16 cellular contexts compared by ENCODE assay signal in the genomic region with DNA sequence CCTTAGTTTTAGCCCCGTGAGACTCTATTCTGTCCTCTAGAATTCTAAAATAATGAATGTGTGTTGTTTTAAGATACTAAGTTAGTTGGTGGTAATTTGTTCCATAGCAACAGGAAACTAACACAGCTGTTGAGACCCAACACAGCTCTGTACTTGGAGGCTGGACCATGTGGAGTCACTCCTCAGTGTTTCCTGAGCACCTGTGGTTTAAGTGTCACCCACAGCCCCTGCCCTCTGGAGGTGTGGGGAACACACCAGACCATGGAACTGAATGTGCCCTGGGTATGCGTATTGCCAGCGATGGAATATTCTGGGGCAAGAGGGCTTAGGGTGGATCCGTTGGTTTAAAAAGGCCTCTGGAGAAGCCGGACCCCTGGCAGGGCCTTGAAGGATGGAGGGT. TPM values are rescaled to one million over a fixed set of nuclear protein-coding genes. Genes with fewer than 3 reads are reported as not detected.
A peak's percentile ranks its signal among the peaks of the same experiment; 100 is the strongest.
DNase-seq lines count a peak whose midpoint lies in the region; ATAC-seq and TF ChIP-seq lines count a peak whose summit lies in the region.
"Had no signal": no experiment of that assay in that cellular context is flagged by ENCODE, and none has a peak within 500 bp of the region (broad histone marks: within the 10 kb centered on the region; RNA-seq: fewer than 3 reads in every experiment).

No MANE protein-coding gene starts in this region.

- H3K27ac ChIP-seq in CD8-positive, alpha-beta T cell (ENCODE audit: low read depth, low read length) = no peak overlapping the region
- H3K27ac ChIP-seq in KOPT-K1 (ENCODE audit: low read depth, low read length, poor library complexity, severe bottlenecking) (peak overlapping the region; percentile 65), SJCRH30 (no peak overlapping the region)
- H3K27ac ChIP-seq: right atrium auricular region had no signal

- H3K9me3 Mint-ChIP-seq in CD8-positive, alpha-beta T cell = peaks cover 2% of the 10 kb centered on the region
- H3K9me3 Mint-ChIP-seq in activated T-cell treated with anti-CD3 and anti-CD28 coated beads, Interleukin-2, amount 50 U/mL, for 24 hours = no peaks in the 10 kb centered on the region
- H3K9me3 Mint-ChIP-seq in immature natural killer cell = no peaks in the 10 kb centered on the region

- H3K27ac Mint-ChIP-seq in CD8-positive, alpha-beta T cell = peak overlapping the region; percentile 22
- H3K27ac Mint-ChIP-seq in activated T-cell treated with anti-CD3 and anti-CD28 coated beads, Interleukin-2, amount 50 U/mL, for 24 hours = peak overlapping the region; percentile 47
- peak overlapping the region; percentile 79 to 98 (median 90) for H3K27ac Mint-ChIP-seq in immature natural killer cell

- H3K4me3 ChIP-seq in CD8-positive, alpha-beta T cell (ENCODE audit: low read depth, low read length) = no peak overlapping the region
- H3K4me3 ChIP-seq in SJCRH30 = no peak overlapping the region
- H3K4me3 ChIP-seq: right atrium auricular region had no signal

- no peaks in the 10 kb centered on the region for H3K27me3 Mint-ChIP-seq in CD8-positive, alpha-beta T cell (ENCODE audit: low read depth)
- H3K27me3 Mint-ChIP-seq in activated T-cell treated with anti-CD3 and anti-CD28 coated beads, Interleukin-2, amount 50 U/mL, for 24 hours = no peaks in the 10 kb centered on the region
- peaks cover 25 to 48% (median 32%) of the 10 kb centered on the region in 3 donors for H3K27me3 Mint-ChIP-seq in immature natural killer cell (ENCODE audit: low read depth in 3 of 3)

- CTCF ChIA-PET in CD8-positive, alpha-beta T cell (lab: Charles Lee) = interaction anchor here (0.6 to 3.3 kb wide), 5 partner anchors 12 to 129 kb away, joined by 3 to 16 read pairs (median 5); no protein-coding TSS in a partner anchor

- H3K4me3 Mint-ChIP-seq in CD8-positive, alpha-beta T cell = no peak overlapping the region
- no peak overlapping the region for H3K4me3 Mint-ChIP-seq in activated T-cell treated with anti-CD3 and anti-CD28 coated beads, Interleukin-2, amount 50 U/mL, for 24 hours
- peak overlapping the region; percentile 71 to 77 (median 72) for H3K4me3 Mint-ChIP-seq in immature natural killer cell

- POLR2A ChIA-PET in CD8-positive, alpha-beta T cell (lab: Charles Lee) = interaction anchor here (0.7 to 1.0 kb wide), 2 partner anchors 30 to 32 kb away, joined by 5 to 7 read pairs; no protein-coding TSS in a partner anchor

- H3K4me1 ChIP-seq in CD8-positive, alpha-beta T cell (ENCODE audit: insufficient read depth, low read length) = peaks cover 19% of the 10 kb centered on the region
- H3K4me1 ChIP-seq in SJCRH30 = peaks cover 15% of the 10 kb centered on the region

- no peak for TF ChIP-seq CTCF in CD8-positive, alpha-beta T cell (IDR thresholded peaks at IDR 0.05)

- no peaks in the 10 kb centered on the region for H3K36me3 Mint-ChIP-seq in CD8-positive, alpha-beta T cell
- H3K36me3 Mint-ChIP-seq in activated T-cell treated with anti-CD3 and anti-CD28 coated beads, Interleukin-2, amount 50 U/mL, for 24 hours (ENCODE audit: low read depth) = no peaks in the 10 kb centered on the region
- H3K36me3 Mint-ChIP-seq in immature natural killer cell = peaks cover 0 to 3% (median 0%) of the 10 kb centered on the region in 3 donors

- intact Hi-C loops in CD8-positive, alpha-beta T cell (cut with DNase I, micrococcal nuclease) = loop anchor here (5.0 kb wide), 1 partner anchor 34 kb away; no protein-coding TSS in a partner anchor

- H3K27me3 ChIP-seq in CD8-positive, alpha-beta T cell (ENCODE audit: insufficient read depth, low read length) = no peaks in the 10 kb centered on the region
- H3K27me3 ChIP-seq in SJCRH30 = no peaks in the 10 kb centered on the region
- H3K27me3 ChIP-seq: right atrium auricular region had no signal

- peak; percentile 69 for ATAC-seq in CD8-positive, alpha-beta T cell
- ATAC-seq: HepG2 had no signal

- no peaks in the 10 kb centered on the region for H3K9me3 ChIP-seq in CD8-positive, alpha-beta T cell (ENCODE audit: low read length)
- H3K9me3 ChIP-seq in KOPT-K1 (ENCODE audit: insufficient read depth, low read length, poor library complexity, severe bottlenecking) = no peaks in the 10 kb centered on the region
- no peaks in the 10 kb centered on the region for H3K9me3 ChIP-seq in SJCRH30 (replicated peaks)
- H3K9me3 ChIP-seq: right atrium auricular region had no signal

- DNase-seq in CD8-positive, alpha-beta T cell = peak in 2 of 7 experiments; percentile 48 to 64
- DNase-seq in activated T-cell treated with anti-CD3 and anti-CD28 coated beads, Interleukin-2, amount 50 U/mL, for 24 hours = no peak
- DNase-seq in immature natural killer cell (peak; percentile 82 to 84 (median 83)), DMS114 treated with DMSO at 0.1 percent for 48 hours (lab: John Stamatoyannopoulos, UW; ENCODE audit: unreplicated experiment) (no peak), SJCRH30 (no peak), NCI-H2171 treated with DMSO at 0.1 percent for 48 hours (lab: John Stamatoyannopoulos, UW) (no peak)
- DNase-seq: anterior cingulate cortex; H7; mesenchymal stem cell; NCI-H1105; NCI-H2227 treated with DMSO at 0.1 percent for 48 hours; SIG-M5; stimulated activated CD4-positive, alpha-beta T cell treated with anti-CD3 and anti-CD28 coated beads, Interleukin-2, amount 100 ng/mL, for 48 hours had no signal

- peaks cover 40% of the 10 kb centered on the region for H3K4me1 Mint-ChIP-seq in CD8-positive, alpha-beta T cell (ENCODE audit: low read depth)
- peaks cover 71% of the 10 kb centered on the region for H3K4me1 Mint-ChIP-seq in activated T-cell treated with anti-CD3 and anti-CD28 coated beads, Interleukin-2, amount 50 U/mL, for 24 hours (ENCODE audit: low read depth)
- peaks cover 70 to 92% of the 10 kb centered on the region in 2 donors for H3K4me1 Mint-ChIP-seq in immature natural killer cell

- H3K36me3 ChIP-seq in CD8-positive, alpha-beta T cell (ENCODE audit: insufficient read depth, low read length) = no peaks in the 10 kb centered on the region
- H3K36me3 ChIP-seq in KOPT-K1 (ENCODE audit: insufficient read depth, low read length) = no peaks in the 10 kb centered on the region
- no peaks in the 10 kb centered on the region for H3K36me3 ChIP-seq in SJCRH30
- H3K36me3 ChIP-seq: right atrium auricular region had no signal

RNA-seq across cellular contexts. Expression of gene GPR68, which starts 16.6 kb away (rescaled TPM):
- total RNA-seq in CD8-positive, alpha-beta T cell = 1 to 10 TPM; 3.6 to 5.1 TPM
- 10 to 100 TPM; 19.0 to 40.4 (median 22.4) TPM for polyA plus RNA-seq in immature natural killer cell
- 0.18 TPM in 1 of 2 replicates, not detected in the other for total RNA-seq in SJCRH30 (2014; rRNA removed; shearing (Covaris generic))
- total RNA-seq: HepG2 had no signal
- polyA plus RNA-seq: HepG2 had no signal

Comparison
In these comparisons a context has a peak if more than half of its experiments do, and no peak if none do; other contexts are left out.
1. DNase-seq: peak in immature natural killer cell (3 of 3); none in activated T-cell treated with anti-CD3 and anti-CD28 coated beads, Interleukin-2, amount 50 U/mL, for 24 hours (single experiment), DMS114 treated with DMSO at 0.1 percent for 48 hours (single experiment), SJCRH30 (0 of 2) and NCI-H2171 treated with DMSO at 0.1 percent for 48 hours (single experiment).
2. H3K27ac Mint-ChIP-seq: peak in every context shown above with its lines; median percentile 90 in immature natural killer cell; 47 in activated T-cell treated with anti-CD3 and anti-CD28 coated beads, Interleukin-2, amount 50 U/mL, for 24 hours; 22 in CD8-positive, alpha-beta T cell.
3. H3K4me3 Mint-ChIP-seq: peak in immature natural killer cell (5 of 5); none in CD8-positive, alpha-beta T cell (single experiment) and activated T-cell treated with anti-CD3 and anti-CD28 coated beads, Interleukin-2, amount 50 U/mL, for 24 hours (single experiment).